25 cellular contexts compared by ENCODE assay signal in the genomic region with DNA sequence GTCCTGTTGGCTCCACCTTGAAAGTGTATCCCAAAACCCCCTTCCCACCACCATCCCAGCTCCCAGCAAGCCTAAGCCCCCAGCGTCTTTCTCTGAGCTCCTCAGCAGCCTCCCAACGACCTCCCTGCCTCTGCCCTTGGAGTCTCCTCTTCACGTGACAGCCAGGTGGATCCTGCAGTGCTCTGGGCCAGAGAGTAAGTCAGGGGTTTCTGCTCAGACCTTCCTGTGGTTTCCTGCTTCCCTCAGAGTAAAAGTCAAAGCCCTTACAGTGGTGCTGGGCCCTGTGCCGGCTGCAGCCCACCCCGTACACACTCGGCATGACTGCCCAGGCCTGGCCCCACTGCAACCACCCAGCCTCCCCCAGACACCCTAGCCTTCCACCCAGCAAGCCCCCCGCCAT.
"Had no signal": no experiment of that assay in that cellular context is flagged by ENCODE, and none has a peak within 500 bp of the region (broad histone marks: within the 10 kb centered on the region; RNA-seq: fewer than 3 reads in every experiment).

No MANE protein-coding gene starts in this region.

- H3K27me3 ChIP-seq: esophagus muscularis mucosa, gastrocnemius medialis, right atrium auricular region, sigmoid colon, thyroid gland, upper lobe of left lung, vagina had no signal

- H3K36me3 Mint-ChIP-seq: immature natural killer cell, naive B cell had no signal

- H3K9me3 Mint-ChIP-seq: effector memory CD8-positive, alpha-beta T cell; immature natural killer cell had no signal

- H3K36me3 ChIP-seq: esophagus muscularis mucosa, gastrocnemius medialis, neutrophil, right atrium auricular region, sigmoid colon, suprapubic skin, thyroid gland, upper lobe of left lung, vagina had no signal

- H3K27ac Mint-ChIP-seq: effector memory CD8-positive, alpha-beta T cell; immature natural killer cell; nephron had no signal

- H3K4me3 Mint-ChIP-seq: effector memory CD8-positive, alpha-beta T cell; immature natural killer cell; nephron had no signal

- ATAC-seq: effector memory CD8-positive, alpha-beta T cell; gastrocnemius medialis; left colon; left ventricle myocardium superior had no signal

- H3K27ac ChIP-seq: coronary artery, dorsolateral prefrontal cortex, epithelial cell of prostate, esophagus muscularis mucosa, gastrocnemius medialis, neutrophil, right atrium auricular region, sigmoid colon, skin epidermis, suprapubic skin, thyroid gland, upper lobe of left lung, vagina had no signal

- H3K4me1 Mint-ChIP-seq: immature natural killer cell had no signal

- H3K4me3 ChIP-seq: coronary artery, dorsolateral prefrontal cortex, esophagus muscularis mucosa, gastrocnemius medialis, lung, right atrium auricular region, sigmoid colon, skin epidermis, suprapubic skin, thyroid gland, upper lobe of left lung, vagina had no signal

- DNase-seq: effector memory CD8-positive, alpha-beta T cell; gastrocnemius medialis; glutamatergic neuron; immature natural killer cell; kidney; left colon; left ventricle myocardium superior; mesendoderm; naive B cell; sigmoid colon; stimulated activated CD4-positive, alpha-beta T cell treated with anti-CD3 and anti-CD28 coated beads, Interleukin-2, amount 100 ng/mL, for 24 hours; stimulated activated naive CD4-positive, alpha-beta T cell treated with Interleukin-2 at 50 U/mL for 16 hours; upper lobe of left lung had no signal

- H3K4me1 ChIP-seq: esophagus muscularis mucosa, gastrocnemius medialis, right atrium auricular region, sigmoid colon, thyroid gland, upper lobe of left lung, vagina had no signal

- H3K9me3 ChIP-seq: esophagus muscularis mucosa, gastrocnemius medialis, neutrophil, right atrium auricular region, sigmoid colon, suprapubic skin, thyroid gland, upper lobe of left lung, vagina had no signal
